8 cellular contexts compared by ENCODE assay signal in genomic region chr4:52750819-52751348, GRCh38. TPM values are rescaled to one million over a fixed set of nuclear protein-coding genes. Genes with fewer than 3 reads are reported as not detected.
DNase-seq lines count a peak whose midpoint lies in the region; ATAC-seq, FAIRE-seq and TF ChIP-seq lines count a peak whose summit lies in the region.

No MANE protein-coding gene starts in this region.

- H3K9me1 ChIP-seq in K562 (ENCODE audit: control insufficient read depth, insufficient read depth, low read length), result no peaks in the 10 kb centered on the region

- H3K79me2 ChIP-seq in K562 (ENCODE audit: control insufficient read depth, insufficient read depth, low read length), result no peaks in the 10 kb centered on the region

- peaks cover 19 to 50% of the 10 kb centered on the region in 2 experiments for H3K27me3 ChIP-seq in K562 (ENCODE audit: control insufficient read depth in 2 of 2, insufficient read depth in 2 of 2, low read length in 2 of 2)

- TF ChIP-seq POLR2A in K562 (conservative IDR thresholded peaks at IDR 0.05), result no peak

- BruUV-seq in K562 (replicated peaks; lab: Mats Ljungman, UMichigan), result no TSS peak

- H3K4me1 ChIP-seq in K562 (replicated peaks in 1 of 2; ENCODE audit: control insufficient read depth in 2 of 2, insufficient read depth in 2 of 2, low read length in 2 of 2), result peaks cover 0 to 11% of the 10 kb centered on the region in 2 experiments; a peak in 3 of 5 replicates

- H2AFZ ChIP-seq in K562 (ENCODE audit: low read depth, low read length), result peak overlapping the region; percentile 45; the same call in 1 of the 2 replicates

- no peaks in the 10 kb centered on the region for H3K9me3 ChIP-seq in K562 (replicated peaks; ENCODE audit: control insufficient read depth, insufficient read depth, low read depth, low read length)

- TF ChIP-seq EP300 in K562 (IDR thresholded peaks at IDR 0.05; ENCODE audit: low read length), result no peak

- CTCF ChIA-PET in K562 (lab: Yijun Ruan, JAX; ENCODE audit: low intra/inter-chr PET ratio), result no interaction called here

- FAIRE-seq in K562 (lab: Jason Lieb, UNC), result no peak

- TF ChIP-seq CTCF in K562 (IDR thresholded peaks at IDR 0.05 in 2 of 3, conservative IDR thresholded peaks at IDR 0.05 in 1 of 3; ENCODE audit: insufficient read depth in 2 of 3, low read depth in 1 of 3, low read length in 3 of 3), result no peak

- TF ChIP-seq RAD21 in K562 (CRISPR knock-in tag; conservative IDR thresholded peaks at IDR 0.05 in 1 of 2, IDR thresholded peaks at IDR 0.05 in 1 of 2), result no peak

- peak overlapping the region in 1 of 2 experiments; percentile 20; a peak in 2 of 4 replicates for H3K9ac ChIP-seq in K562 (ENCODE audit: insufficient read depth in 1 of 2, low read depth in 2 of 2, low read length in 2 of 2)

- WGBS in K562 (ENCODE audit: insufficient coverage, low coverage, missing lambda C conversion rate), result 30% methylated on average over 24 of the region's 49 CpGs

- in situ Hi-C loops in K562 (cut with MboI), result no loop called here

- DNase-seq in NCI-H526 (lab: John Stamatoyannopoulos, UW) (peak; percentile 2 to 65), NCI-H526 treated with DMSO at 0.1 percent for 48 hours (lab: John Stamatoyannopoulos, UW) (no peak), K562 (ENCODE audit: extremely low read depth in 1 of 4, low spot score in 3 of 4) (no peak), iPS-NIHi7 (ENCODE audit: extremely low spot score) (peak; percentile 52), MV-4-11 (lab: John Stamatoyannopoulos, UW) (no peak), NCI-H1092 (lab: John Stamatoyannopoulos, UW) (no peak), SKM-1 treated with dmso at 0.1 percent for 144 hours (lab: John Stamatoyannopoulos, UW; ENCODE audit: unreplicated experiment) (no peak)
- DNase-seq in stimulated activated CD4-positive, alpha-beta T cell treated with anti-CD3 and anti-CD28 coated beads, Interleukin-15, amount 100 ng/mL, for 24 hours, result peak; percentile 24

- intact Hi-C loops in K562 (cut with micrococcal nuclease), result no loop called here

- POLR2A ChIA-PET in K562 (lab: Yijun Ruan, JAX), result no interaction called here

- no peak overlapping the region for H3K27ac ChIP-seq in K562 (ENCODE audit: extremely low read depth, low read depth, low read length)

- no peak overlapping the region for H3K4me3 ChIP-seq in K562

- peak overlapping the region; percentile 11; the same call in 1 of the 2 replicates for H3K4me2 ChIP-seq in K562 (ENCODE audit: insufficient read depth, low read length)

- no peaks in the 10 kb centered on the region for H3K36me3 ChIP-seq in K562 (ENCODE audit: control insufficient read depth, insufficient read depth, low read length)

- ATAC-seq in K562, result peak; percentile 31

- H4K20me1 ChIP-seq in K562 (replicated peaks; ENCODE audit: control insufficient read depth, insufficient read depth, low read length), result no peaks in the 10 kb centered on the region

TF ChIP-seq in K562, 482 proteins besides CTCF, POLR2A, EP300 and RAD21 (continues in another document):
- TF ChIP-seq, protein P1, sequence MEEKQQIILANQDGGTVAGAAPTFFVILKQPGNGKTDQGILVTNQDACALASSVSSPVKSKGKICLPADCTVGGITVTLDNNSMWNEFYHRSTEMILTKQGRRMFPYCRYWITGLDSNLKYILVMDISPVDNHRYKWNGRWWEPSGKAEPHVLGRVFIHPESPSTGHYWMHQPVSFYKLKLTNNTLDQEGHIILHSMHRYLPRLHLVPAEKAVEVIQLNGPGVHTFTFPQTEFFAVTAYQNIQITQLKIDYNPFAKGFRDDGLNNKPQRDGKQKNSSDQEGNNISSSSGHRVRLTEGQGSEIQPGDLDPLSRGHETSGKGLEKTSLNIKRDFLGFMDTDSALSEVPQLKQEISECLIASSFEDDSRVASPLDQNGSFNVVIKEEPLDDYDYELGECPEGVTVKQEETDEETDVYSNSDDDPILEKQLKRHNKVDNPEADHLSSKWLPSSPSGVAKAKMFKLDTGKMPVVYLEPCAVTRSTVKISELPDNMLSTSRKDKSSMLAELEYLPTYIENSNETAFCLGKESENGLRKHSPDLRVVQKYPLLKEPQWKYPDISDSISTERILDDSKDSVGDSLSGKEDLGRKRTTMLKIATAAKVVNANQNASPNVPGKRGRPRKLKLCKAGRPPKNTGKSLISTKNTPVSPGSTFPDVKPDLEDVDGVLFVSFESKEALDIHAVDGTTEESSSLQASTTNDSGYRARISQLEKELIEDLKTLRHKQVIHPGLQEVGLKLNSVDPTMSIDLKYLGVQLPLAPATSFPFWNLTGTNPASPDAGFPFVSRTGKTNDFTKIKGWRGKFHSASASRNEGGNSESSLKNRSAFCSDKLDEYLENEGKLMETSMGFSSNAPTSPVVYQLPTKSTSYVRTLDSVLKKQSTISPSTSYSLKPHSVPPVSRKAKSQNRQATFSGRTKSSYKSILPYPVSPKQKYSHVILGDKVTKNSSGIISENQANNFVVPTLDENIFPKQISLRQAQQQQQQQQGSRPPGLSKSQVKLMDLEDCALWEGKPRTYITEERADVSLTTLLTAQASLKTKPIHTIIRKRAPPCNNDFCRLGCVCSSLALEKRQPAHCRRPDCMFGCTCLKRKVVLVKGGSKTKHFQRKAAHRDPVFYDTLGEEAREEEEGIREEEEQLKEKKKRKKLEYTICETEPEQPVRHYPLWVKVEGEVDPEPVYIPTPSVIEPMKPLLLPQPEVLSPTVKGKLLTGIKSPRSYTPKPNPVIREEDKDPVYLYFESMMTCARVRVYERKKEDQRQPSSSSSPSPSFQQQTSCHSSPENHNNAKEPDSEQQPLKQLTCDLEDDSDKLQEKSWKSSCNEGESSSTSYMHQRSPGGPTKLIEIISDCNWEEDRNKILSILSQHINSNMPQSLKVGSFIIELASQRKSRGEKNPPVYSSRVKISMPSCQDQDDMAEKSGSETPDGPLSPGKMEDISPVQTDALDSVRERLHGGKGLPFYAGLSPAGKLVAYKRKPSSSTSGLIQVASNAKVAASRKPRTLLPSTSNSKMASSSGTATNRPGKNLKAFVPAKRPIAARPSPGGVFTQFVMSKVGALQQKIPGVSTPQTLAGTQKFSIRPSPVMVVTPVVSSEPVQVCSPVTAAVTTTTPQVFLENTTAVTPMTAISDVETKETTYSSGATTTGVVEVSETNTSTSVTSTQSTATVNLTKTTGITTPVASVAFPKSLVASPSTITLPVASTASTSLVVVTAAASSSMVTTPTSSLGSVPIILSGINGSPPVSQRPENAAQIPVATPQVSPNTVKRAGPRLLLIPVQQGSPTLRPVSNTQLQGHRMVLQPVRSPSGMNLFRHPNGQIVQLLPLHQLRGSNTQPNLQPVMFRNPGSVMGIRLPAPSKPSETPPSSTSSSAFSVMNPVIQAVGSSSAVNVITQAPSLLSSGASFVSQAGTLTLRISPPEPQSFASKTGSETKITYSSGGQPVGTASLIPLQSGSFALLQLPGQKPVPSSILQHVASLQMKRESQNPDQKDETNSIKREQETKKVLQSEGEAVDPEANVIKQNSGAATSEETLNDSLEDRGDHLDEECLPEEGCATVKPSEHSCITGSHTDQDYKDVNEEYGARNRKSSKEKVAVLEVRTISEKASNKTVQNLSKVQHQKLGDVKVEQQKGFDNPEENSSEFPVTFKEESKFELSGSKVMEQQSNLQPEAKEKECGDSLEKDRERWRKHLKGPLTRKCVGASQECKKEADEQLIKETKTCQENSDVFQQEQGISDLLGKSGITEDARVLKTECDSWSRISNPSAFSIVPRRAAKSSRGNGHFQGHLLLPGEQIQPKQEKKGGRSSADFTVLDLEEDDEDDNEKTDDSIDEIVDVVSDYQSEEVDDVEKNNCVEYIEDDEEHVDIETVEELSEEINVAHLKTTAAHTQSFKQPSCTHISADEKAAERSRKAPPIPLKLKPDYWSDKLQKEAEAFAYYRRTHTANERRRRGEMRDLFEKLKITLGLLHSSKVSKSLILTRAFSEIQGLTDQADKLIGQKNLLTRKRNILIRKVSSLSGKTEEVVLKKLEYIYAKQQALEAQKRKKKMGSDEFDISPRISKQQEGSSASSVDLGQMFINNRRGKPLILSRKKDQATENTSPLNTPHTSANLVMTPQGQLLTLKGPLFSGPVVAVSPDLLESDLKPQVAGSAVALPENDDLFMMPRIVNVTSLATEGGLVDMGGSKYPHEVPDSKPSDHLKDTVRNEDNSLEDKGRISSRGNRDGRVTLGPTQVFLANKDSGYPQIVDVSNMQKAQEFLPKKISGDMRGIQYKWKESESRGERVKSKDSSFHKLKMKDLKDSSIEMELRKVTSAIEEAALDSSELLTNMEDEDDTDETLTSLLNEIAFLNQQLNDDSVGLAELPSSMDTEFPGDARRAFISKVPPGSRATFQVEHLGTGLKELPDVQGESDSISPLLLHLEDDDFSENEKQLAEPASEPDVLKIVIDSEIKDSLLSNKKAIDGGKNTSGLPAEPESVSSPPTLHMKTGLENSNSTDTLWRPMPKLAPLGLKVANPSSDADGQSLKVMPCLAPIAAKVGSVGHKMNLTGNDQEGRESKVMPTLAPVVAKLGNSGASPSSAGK (IDR thresholded peaks at IDR 0.05), result 0 out of 2 replicates have a peak, but pooled peaks have one; percentile 23
- TF ChIP-seq FOXK2 (conservative IDR thresholded peaks at IDR 0.05 in 1 of 2, IDR thresholded peaks at IDR 0.05 in 1 of 2; ENCODE audit: low read depth in 2 of 2) (no peak), MBD2 (IDR thresholded peaks at IDR 0.05; ENCODE audit: borderline replicate concordance, low read depth) (no peak), MTA2 (IDR thresholded peaks at IDR 0.05; ENCODE audit: low read depth) (no peak)

RNA-seq across cellular contexts. Expression of gene ERVMER34-1, which starts 0.3 kb away (rescaled TPM):
- total RNA-seq in K562 (2011; cell fraction: chromatin; rRNA removed; ENCODE audit: low replicate concordance), result 0.81 and 0.99 TPM in 2 replicates
- total RNA-seq in K562 (2011; cell fraction: nucleolus; rRNA removed), result 0.50 and 0.92 TPM in 2 replicates
- 0.81 and 1.2 TPM in 2 replicates for total RNA-seq in K562 (2011; cell fraction: nucleoplasm; rRNA removed)
- total RNA-seq in K562 (2014; rRNA removed) (0.18 and 0.24 TPM in 2 replicates), K562 (2014; rRNA removed; fragmentation: Illumina TruSeq; extraction: Trizol) (0.22 and 0.25 TPM in 2 replicates), K562 (2015; rRNA removed; fragmentation: Illumina TruSeq; extraction: Trizol) (0.15 and 0.25 TPM in 2 replicates), K562 (2021) (0.44 and 0.54 TPM in 2 replicates)
- polyA plus RNA-seq in K562 (2011; rRNA removed) (0.57 TPM in 1 of 2 replicates, not detected in the other), K562 (2014; fragmentation: Illumina TruSeq; extraction: Trizol) (0.39 and 0.40 TPM in 2 replicates), K562 (2014; fragmentation: Nextera tagmentation; extraction: Ambion mirVana) (under 1 TPM; 0.04 to 0.32 TPM), K562 (2014; rRNA removed) (0.20 and 0.25 TPM in 2 replicates)
- 0.06 and 0.27 TPM in 2 replicates for polyA plus RNA-seq in K562 (2011; cell fraction: cytosol; rRNA removed)
- polyA plus RNA-seq in K562 (2011; cell fraction: nucleus; rRNA removed), result 0.14 TPM in 1 of 2 replicates, not detected in the other
- 0.29 and 0.30 TPM in 2 replicates for polyA plus RNA-seq in K562 (2012)
- 0.60 TPM in 1 of 2 replicates, not detected in the other for polyA minus RNA-seq in K562 (2011; rRNA and poly(A)+ RNA removed)
- polyA minus RNA-seq in K562 (2011; cell fraction: cytosol; rRNA and poly(A)+ RNA removed), result not detected in 2 replicates
- 0.27 TPM in 1 of 2 replicates, not detected in the other for polyA minus RNA-seq in K562 (2011; cell fraction: nucleus; rRNA and poly(A)+ RNA removed)

Comparison
In these comparisons a context has a peak if more than half of its experiments do, and no peak if none do; other contexts are left out.
1. DNase-seq: peak in NCI-H526 (2 of 2), iPS-NIHi7 (single experiment) and stimulated activated CD4-positive, alpha-beta T cell treated with anti-CD3 and anti-CD28 coated beads, Interleukin-15, amount 100 ng/mL, for 24 hours (single experiment); none in NCI-H526 treated with DMSO at 0.1 percent for 48 hours (single experiment), K562 (0 of 4), MV-4-11 (single experiment), NCI-H1092 (single experiment) and SKM-1 treated with dmso at 0.1 percent for 144 hours (single experiment).